Comparison of ENCODE assay signal across 10 cellular contexts in genomic region chr1:163231385-163231784, GRCh38. TPM values are rescaled to one million over a fixed set of nuclear protein-coding genes. Genes with fewer than 3 reads are reported as not detected.
A peak's percentile ranks its signal among the peaks of the same experiment; 100 is the strongest.
DNase-seq lines count a peak whose midpoint lies in the region; ATAC-seq, FAIRE-seq and TF ChIP-seq lines count a peak whose summit lies in the region.
"Had no signal": no experiment of that assay in that cellular context is flagged by ENCODE, and none has a peak within 500 bp of the region (broad histone marks: within the 10 kb centered on the region; RNA-seq: fewer than 3 reads in every experiment).

No MANE protein-coding gene starts in this region.

- peak overlapping the region; percentile 22 to 61 (median 47) for H3K27ac ChIP-seq in transverse colon

- FAIRE-seq in bronchial epithelial cell (lab: Jason Lieb, UNC) = no peak

- H3K36me3 ChIP-seq in bronchial epithelial cell (ENCODE audit: control insufficient read depth, insufficient read depth, low read length) = no peaks in the 10 kb centered on the region
- no peaks in the 10 kb centered on the region for H3K36me3 ChIP-seq in transverse colon

- H3K4me1 ChIP-seq in transverse colon = no peaks in the 10 kb centered on the region

- no peaks in the 10 kb centered on the region for H3K4me1 Mint-ChIP-seq in activated T-cell treated with anti-CD3 and anti-CD28 coated beads, Interleukin-2, amount 50 U/mL, for 24 hours (ENCODE audit: low read depth)

- H3K4me3 ChIP-seq in HFF-Myc (replicated peaks; ENCODE audit: low read depth, low read length) (no peak overlapping the region), bronchial epithelial cell (ENCODE audit: low read depth, low read length) (no peak overlapping the region), transverse colon (no peak overlapping the region)

- intact Hi-C loops in left ventricle myocardium superior (cut with micrococcal nuclease) (no loop called here), transverse colon (cut with DNase I; ENCODE audit: low total_unique reads) (no loop called here)

- 30 to 41% methylated on average over 2 of the region's 2 CpGs for WGBS in transverse colon (ENCODE audit: low coverage in 1 of 2), 2 donors

- H3K27ac Mint-ChIP-seq in activated T-cell treated with anti-CD3 and anti-CD28 coated beads, Interleukin-2, amount 50 U/mL, for 24 hours = no peak overlapping the region

- TF ChIP-seq CTCF in HFF-Myc (IDR thresholded peaks at IDR 0.05; ENCODE audit: low read depth, low read length, missing control alignments) (no peak), bronchial epithelial cell (IDR thresholded peaks at IDR 0.05; ENCODE audit: insufficient read depth, low read length, severe bottlenecking) (no peak), transverse colon (IDR thresholded peaks at IDR 0.05) (no peak)

- H3K27me3 ChIP-seq in bronchial epithelial cell (ENCODE audit: control insufficient read depth, insufficient read depth, low read length) (no peaks in the 10 kb centered on the region), transverse colon (no peaks in the 10 kb centered on the region)

- no peak for TF ChIP-seq EP300 in transverse colon (IDR thresholded peaks at IDR 0.05; ENCODE audit: low read depth)

- peak; percentile 81 for ATAC-seq in left ventricle myocardium superior
- ATAC-seq in GM19455 (IDR thresholded peaks at IDR 0.05; ENCODE audit: unreplicated experiment) = no peak

- H3K36me3 Mint-ChIP-seq in activated T-cell treated with anti-CD3 and anti-CD28 coated beads, Interleukin-2, amount 50 U/mL, for 24 hours (ENCODE audit: low read depth) = no peaks in the 10 kb centered on the region

- no peaks in the 10 kb centered on the region for H3K27me3 Mint-ChIP-seq in activated T-cell treated with anti-CD3 and anti-CD28 coated beads, Interleukin-2, amount 50 U/mL, for 24 hours

- TF ChIP-seq POLR2A in transverse colon (IDR thresholded peaks at IDR 0.05) = no peak

- no peaks in the 10 kb centered on the region for H3K9me3 Mint-ChIP-seq in activated T-cell treated with anti-CD3 and anti-CD28 coated beads, Interleukin-2, amount 50 U/mL, for 24 hours

- H3K4me3 Mint-ChIP-seq in activated T-cell treated with anti-CD3 and anti-CD28 coated beads, Interleukin-2, amount 50 U/mL, for 24 hours = no peak overlapping the region

- H3K9me3 ChIP-seq in transverse colon = no peaks in the 10 kb centered on the region

- in situ Hi-C loops in transverse colon (cut with MboI; ENCODE audit: low pct_ligation_motif_present in 1 of 4, low pct_unique_long_range_greater_than_20kb in 1 of 4, low sequenced_read_pairs in 3 of 4) = no loop called here

- DNase-seq in HFF-Myc (ENCODE audit: extremely low read depth, low read depth) = peak; percentile 16
- DNase-seq in bronchial epithelial cell (ENCODE audit: low read depth) = peak; percentile 5
- DNase-seq in left ventricle myocardium superior = no peak
- no peak for DNase-seq in transverse colon
- DNase-seq in activated CD4-positive, CD25-positive, alpha-beta regulatory T cell (lab: John Stamatoyannopoulos, UW) = no peak
- DNase-seq in activated T-cell treated with anti-CD3 and anti-CD28 coated beads, Interleukin-2, amount 50 U/mL, for 24 hours = no peak
- DNase-seq: activated CD4-positive, alpha-beta T cell treated with anti-CD3 and anti-CD28 coated beads for 1 hour; NCI-H187; retina had no signal

RNA-seq across cellular contexts. Expression of gene RGS5, which starts 28.7 kb away (rescaled TPM):
- 3.9 and 6.0 TPM in 2 replicates for total RNA-seq in bronchial epithelial cell
- total RNA-seq in left ventricle myocardium superior = 278 TPM
- 10 to 100 TPM; 28.1 to 55.6 (median 41.8) TPM for total RNA-seq in transverse colon

Comparison
In these comparisons a context has a peak if more than half of its experiments do, and no peak if none do; other contexts are left out.
1. DNase-seq: peak in HFF-Myc (single experiment) and bronchial epithelial cell (single experiment); none in left ventricle myocardium superior (single experiment), transverse colon (single experiment), activated CD4-positive, CD25-positive, alpha-beta regulatory T cell (0 of 4) and activated T-cell treated with anti-CD3 and anti-CD28 coated beads, Interleukin-2, amount 50 U/mL, for 24 hours (single experiment).